ENCODE assay signal across 9 cellular contexts in the genomic region with DNA sequence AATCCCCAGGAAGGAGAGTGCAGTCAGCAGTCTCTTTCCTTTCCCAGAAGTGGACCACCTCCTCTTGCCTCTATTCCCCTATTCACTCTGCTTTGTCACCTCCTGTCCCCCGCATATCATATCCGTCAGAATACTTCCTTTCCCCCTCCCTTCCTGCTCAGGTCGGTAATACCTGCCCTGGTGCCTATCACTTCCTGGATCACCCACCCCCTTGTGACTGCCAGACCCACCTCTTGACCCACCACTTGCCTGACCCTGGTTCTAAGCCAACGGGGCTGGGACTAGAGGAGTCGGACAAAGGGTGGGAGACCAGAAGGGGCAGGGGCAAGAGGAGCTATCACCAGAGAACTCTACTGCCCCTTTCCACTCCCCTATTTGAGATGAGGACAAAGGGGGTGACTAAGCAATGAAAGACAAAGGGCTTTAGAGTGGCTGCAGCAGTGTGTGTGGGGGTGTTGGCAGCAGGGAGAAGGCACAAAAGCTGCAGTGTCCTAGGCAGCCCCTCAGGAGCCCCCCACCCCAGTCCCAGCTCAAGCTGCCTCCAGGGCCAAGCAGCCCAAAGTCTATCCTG. TPM values are rescaled to one million over a fixed set of nuclear protein-coding genes. Genes with fewer than 3 reads are reported as not detected.
DNase-seq lines count a peak whose midpoint lies in the region; ATAC-seq and TF ChIP-seq lines count a peak whose summit lies in the region.
"Had no signal": no experiment of that assay in that cellular context is flagged by ENCODE, and none has a peak within 500 bp of the region (broad histone marks: within the 10 kb centered on the region; RNA-seq: fewer than 3 reads in every experiment).

No MANE protein-coding gene starts in this region.

- H3K4me3 Mint-ChIP-seq in activated T-helper 1 cell treated with anti-CD3 and anti-CD28 coated beads, Interleukin-12 subunit alpha, Interleukin-12 subunit beta, Interleukin-2, Interleukin-4 antibody, amounts not matched to agents 30 ng/mL and 10 ng/mL and 1 ng/mL, durations not matched to agents 14 hours and 24 hours and 36 hours, result no peak overlapping the region

- ATAC-seq in psoas muscle (no peak), HG03175 (IDR thresholded peaks at IDR 0.05; ENCODE audit: unreplicated experiment) (no peak), HG03097 (IDR thresholded peaks at IDR 0.05; ENCODE audit: low FRiP score, unreplicated experiment) (no peak)

- H3K27me3 Mint-ChIP-seq in activated T-helper 1 cell treated with anti-CD3 and anti-CD28 coated beads, Interleukin-12 subunit alpha, Interleukin-12 subunit beta, Interleukin-2, Interleukin-4 antibody, amounts not matched to agents 30 ng/mL and 10 ng/mL and 1 ng/mL, durations not matched to agents 14 hours and 24 hours and 36 hours (ENCODE audit: insufficient read depth), result no peaks in the 10 kb centered on the region

- H3K4me3 ChIP-seq in psoas muscle, result peak overlapping the region; percentile 87

- H3K27ac ChIP-seq in psoas muscle, result peak overlapping the region; percentile 96

- no peaks in the 10 kb centered on the region for H3K9me3 ChIP-seq in psoas muscle

- WGBS in psoas muscle, 3 donors, result 60 to 67% (median 62%) methylated on average over 5 of the region's 5 CpGs

- TF ChIP-seq CTCF in GM13976 (IDR thresholded peaks at IDR 0.05; ENCODE audit: borderline replicate concordance, control extremely low read depth, extremely low read depth, insufficient read depth, missing control alignments) (no peak), psoas muscle (IDR thresholded peaks at IDR 0.05) (no peak)

- H3K9me3 Mint-ChIP-seq in activated T-helper 1 cell treated with anti-CD3 and anti-CD28 coated beads, Interleukin-12 subunit alpha, Interleukin-12 subunit beta, Interleukin-2, Interleukin-4 antibody, amounts not matched to agents 30 ng/mL and 10 ng/mL and 1 ng/mL, durations not matched to agents 14 hours and 24 hours and 36 hours, result no peaks in the 10 kb centered on the region

- peak overlapping the region; percentile 97 for H3K27ac Mint-ChIP-seq in activated T-helper 1 cell treated with anti-CD3 and anti-CD28 coated beads, Interleukin-12 subunit alpha, Interleukin-12 subunit beta, Interleukin-2, Interleukin-4 antibody, amounts not matched to agents 30 ng/mL and 10 ng/mL and 1 ng/mL, durations not matched to agents 14 hours and 24 hours and 36 hours

- peaks cover 0 to 23% of the 10 kb centered on the region in 2 donors for H3K36me3 ChIP-seq in psoas muscle (ENCODE audit: insufficient read depth in 1 of 2, low read depth in 1 of 2)

- H3K4me1 ChIP-seq in psoas muscle, result peaks cover 39% of the 10 kb centered on the region

- H3K27me3 ChIP-seq in psoas muscle (ENCODE audit: insufficient read depth in 3 of 3, low read length in 2 of 3), result no peaks in the 10 kb centered on the region

- in situ Hi-C loops in GM13976 (cut with MboI; ENCODE audit: low sequenced_read_pairs, unreplicated experiment), result no loop called here

- peaks cover 67% of the 10 kb centered on the region for H3K4me1 Mint-ChIP-seq in activated T-helper 1 cell treated with anti-CD3 and anti-CD28 coated beads, Interleukin-12 subunit alpha, Interleukin-12 subunit beta, Interleukin-2, Interleukin-4 antibody, amounts not matched to agents 30 ng/mL and 10 ng/mL and 1 ng/mL, durations not matched to agents 14 hours and 24 hours and 36 hours (ENCODE audit: low read depth)

- intact Hi-C loops in activated T-helper 1 cell treated with anti-CD3 and anti-CD28 coated beads, Interleukin-12 subunit alpha, Interleukin-12 subunit beta, Interleukin-2, Interleukin-4 antibody, amounts not matched to agents 30 ng/mL and 10 ng/mL and 1 ng/mL, durations not matched to agents 14 hours and 24 hours and 36 hours (cut with micrococcal nuclease), result no loop called here
- intact Hi-C loops in psoas muscle (cut with DNase I), result no loop called here

- H3K36me3 Mint-ChIP-seq in activated T-helper 1 cell treated with anti-CD3 and anti-CD28 coated beads, Interleukin-12 subunit alpha, Interleukin-12 subunit beta, Interleukin-2, Interleukin-4 antibody, amounts not matched to agents 30 ng/mL and 10 ng/mL and 1 ng/mL, durations not matched to agents 14 hours and 24 hours and 36 hours (ENCODE audit: low read depth), result peaks cover 16% of the 10 kb centered on the region

- DNase-seq in GM13976 (ENCODE audit: low spot score), result peak; percentile 18
- DNase-seq in activated T-helper 1 cell treated with anti-CD3 and anti-CD28 coated beads, Interleukin-12 subunit alpha, Interleukin-12 subunit beta, Interleukin-2, Interleukin-4 antibody, amounts not matched to agents 30 ng/mL and 10 ng/mL and 1 ng/mL, durations not matched to agents 14 hours and 24 hours and 36 hours (ENCODE audit: low spot score), result no peak
- DNase-seq in hippocampal formation (lab: John Stamatoyannopoulos, UW), result peak; percentile 81 to 91
- DNase-seq in psoas muscle, result no peak
- DNase-seq in NCI-H2171 (lab: John Stamatoyannopoulos, UW), result no peak
- DNase-seq in NCI-H1694 treated with DMSO at 0.1 percent for 48 hours (lab: John Stamatoyannopoulos, UW), result no peak

RNA-seq across cellular contexts. Expression of gene ADAMTS4, which starts 1.7 kb away (rescaled TPM):
- total RNA-seq in activated T-helper 1 cell treated with anti-CD3 and anti-CD28 coated beads, Interleukin-12 subunit alpha, Interleukin-12 subunit beta, Interleukin-2, Interleukin-4 antibody, amounts not matched to agents 30 ng/mL and 10 ng/mL and 1 ng/mL, durations not matched to agents 14 hours and 24 hours and 36 hours, result 0.23 and 0.24 TPM in 2 replicates
- total RNA-seq in psoas muscle, result 1 to 10 TPM; 1.3 to 8.9 (median 5.2) TPM
- 1 to 10 TPM in 1 of 3 donors, under 1 TPM in 2; 0.88 to 1.3 (median 0.92) TPM for polyA plus RNA-seq in psoas muscle

RNA-seq across cellular contexts. Expression of gene NDUFS2, which starts 1.7 kb away (rescaled TPM):
- total RNA-seq in activated T-helper 1 cell treated with anti-CD3 and anti-CD28 coated beads, Interleukin-12 subunit alpha, Interleukin-12 subunit beta, Interleukin-2, Interleukin-4 antibody, amounts not matched to agents 30 ng/mL and 10 ng/mL and 1 ng/mL, durations not matched to agents 14 hours and 24 hours and 36 hours, result 72.9 and 84.1 TPM in 2 replicates
- 100 to 1,000 TPM; 204 to 336 (median 272) TPM for total RNA-seq in psoas muscle
- polyA plus RNA-seq in psoas muscle, result 100 to 1,000 TPM; 207 to 270 (median 232) TPM

RNA-seq across cellular contexts. Expression of gene FCER1G, which starts 14.6 kb away (rescaled TPM):
- 0.93 and 1.5 TPM in 2 replicates for total RNA-seq in activated T-helper 1 cell treated with anti-CD3 and anti-CD28 coated beads, Interleukin-12 subunit alpha, Interleukin-12 subunit beta, Interleukin-2, Interleukin-4 antibody, amounts not matched to agents 30 ng/mL and 10 ng/mL and 1 ng/mL, durations not matched to agents 14 hours and 24 hours and 36 hours
- total RNA-seq in psoas muscle, result 10 to 100 TPM in 2 of 4 donors, 1 to 10 TPM in 2; 3.3 to 11.3 (median 9.7) TPM
- polyA plus RNA-seq in psoas muscle, result 10 to 100 TPM in 2 of 3 donors, 1 to 10 TPM in 1; 8.3 to 23.5 (median 12.4) TPM
- total RNA-seq: renal cortical epithelial cell had no signal

RNA-seq across cellular contexts. Expression of gene APOA2, which starts 22.9 kb away (rescaled TPM):
- total RNA-seq in activated T-helper 1 cell treated with anti-CD3 and anti-CD28 coated beads, Interleukin-12 subunit alpha, Interleukin-12 subunit beta, Interleukin-2, Interleukin-4 antibody, amounts not matched to agents 30 ng/mL and 10 ng/mL and 1 ng/mL, durations not matched to agents 14 hours and 24 hours and 36 hours, result not detected in 2 replicates
- under 1 TPM in 1 of 4 donors, not detected in 3; 0.86 TPM for total RNA-seq in psoas muscle
- polyA plus RNA-seq in psoas muscle, result not detected
- total RNA-seq: renal cortical epithelial cell had no signal

RNA-seq across cellular contexts. Expression of gene B4GALT3, which starts 23.2 kb away (rescaled TPM):
- 66.4 and 68.2 TPM in 2 replicates for total RNA-seq in activated T-helper 1 cell treated with anti-CD3 and anti-CD28 coated beads, Interleukin-12 subunit alpha, Interleukin-12 subunit beta, Interleukin-2, Interleukin-4 antibody, amounts not matched to agents 30 ng/mL and 10 ng/mL and 1 ng/mL, durations not matched to agents 14 hours and 24 hours and 36 hours
- total RNA-seq in psoas muscle, result 10 to 100 TPM; 16.3 to 32.8 (median 28.9) TPM
- polyA plus RNA-seq in psoas muscle, result 10 to 100 TPM; 29.3 to 48.1 (median 30.9) TPM

Comparison
In these comparisons a context has a peak if more than half of its experiments do, and no peak if none do; other contexts are left out.
1. DNase-seq: peak in GM13976 (single experiment) and hippocampal formation (2 of 2); none in activated T-helper 1 cell treated with anti-CD3 and anti-CD28 coated beads, Interleukin-12 subunit alpha, Interleukin-12 subunit beta, Interleukin-2, Interleukin-4 antibody, amounts not matched to agents 30 ng/mL and 10 ng/mL and 1 ng/mL, durations not matched to agents 14 hours and 24 hours and 36 hours (single experiment), psoas muscle (0 of 2), NCI-H2171 (single experiment) and NCI-H1694 treated with DMSO at 0.1 percent for 48 hours (single experiment).